In genomic region chr4:38106886-38107514, GRCh38 we compare ENCODE assay signal across 22 cellular contexts.
DNase-seq lines count a peak whose midpoint lies in the region; ATAC-seq, FAIRE-seq and TF ChIP-seq lines count a peak whose summit lies in the region.
"Had no signal": no experiment of that assay in that cellular context is flagged by ENCODE, and none has a peak within 500 bp of the region (broad histone marks: within the 10 kb centered on the region; RNA-seq: fewer than 3 reads in every experiment).

No MANE protein-coding gene starts in this region.

- TF ChIP-seq CTCF in activated CD8-positive, alpha-beta T cell treated with anti-CD3 and anti-CD28 coated beads for 36 hours (IDR thresholded peaks at IDR 0.05) = no peak
- TF ChIP-seq CTCF in H1 (IDR thresholded peaks at IDR 0.05; ENCODE audit: control extremely low read depth in 1 of 3, insufficient read depth in 1 of 3, low read depth in 1 of 3, low read length in 3 of 3) = no peak
- no peak for TF ChIP-seq CTCF in ovary (IDR thresholded peaks at IDR 0.05)
- no peak for TF ChIP-seq CTCF in sigmoid colon (IDR thresholded peaks at IDR 0.05)

- H3K4me1 ChIP-seq in H1 (replicated peaks in 1 of 4; ENCODE audit: control insufficient read depth in 3 of 4, insufficient read depth in 4 of 4, low read length in 3 of 4) = peaks cover 0 to 8% (median 2%) of the 10 kb centered on the region in 4 experiments; a peak in 3 of 7 replicates
- peaks cover 15% of the 10 kb centered on the region for H3K4me1 ChIP-seq in ovary (ENCODE audit: insufficient read depth)
- H3K4me1 ChIP-seq in sigmoid colon = peaks cover 0 to 27% (median 16%) of the 10 kb centered on the region in 4 donors
- H3K4me1 ChIP-seq: left lung had no signal

- no peak overlapping the region for H2BK12ac ChIP-seq in H1 (ENCODE audit: low read depth, low read length)

- H2AK5ac ChIP-seq in H1 (ENCODE audit: low read depth, low read length) = no peak overlapping the region; the same call in 1 of the 2 replicates

- H3K14ac ChIP-seq in H1 (ENCODE audit: insufficient read length) = no peak overlapping the region

- CTCF ChIA-PET in activated CD8-positive, alpha-beta T cell treated with anti-CD3 and anti-CD28 coated beads, Interleukin-2, amount 10 ng/mL, durations not matched to agents 7 days and 5 days (lab: Charles Lee) = no interaction called here
- CTCF ChIA-PET in activated CD8-positive, alpha-beta T cell treated with anti-CD3 and anti-CD28 coated beads for 36 hours (lab: Charles Lee) = no interaction called here
- CTCF ChIA-PET in H1 (lab: Charles Lee; ENCODE audit: partially characterized antibody) = interaction anchor here (0.6 kb wide), 1 partner anchor 19 kb away, joined by 3 read pairs; no protein-coding TSS in a partner anchor

- H3K4me3 Mint-ChIP-seq in activated CD8-positive, alpha-beta T cell treated with anti-CD3 and anti-CD28 coated beads, Interleukin-2, amount 10 ng/mL, durations not matched to agents 7 days and 5 days = no peak overlapping the region
- no peak overlapping the region for H3K4me3 Mint-ChIP-seq in activated CD8-positive, alpha-beta T cell treated with anti-CD3 and anti-CD28 coated beads for 36 hours
- H3K4me3 Mint-ChIP-seq: activated naive CD4-positive, alpha-beta T cell treated with anti-CD3 and anti-CD28 coated beads for 36 hours had no signal

- H3K36me3 ChIP-seq in H1 (ENCODE audit: control insufficient read depth in 2 of 4, insufficient read depth in 4 of 4, low read length in 3 of 4) (peaks cover 4 to 12% (median 8%) of the 10 kb centered on the region in 4 experiments; a peak in 4 of 8 replicates), ovary (no peaks in the 10 kb centered on the region), sigmoid colon (peaks cover 4 to 86% (median 15%) of the 10 kb centered on the region in 4 donors)

- no peak for TF ChIP-seq EP300 in H1 (IDR thresholded peaks at IDR 0.05; ENCODE audit: borderline replicate concordance in 1 of 2, low read depth in 2 of 2, low read length in 2 of 2)
- no peak for TF ChIP-seq EP300 in ovary (IDR thresholded peaks at IDR 0.05)
- no peak for TF ChIP-seq EP300 in sigmoid colon (IDR thresholded peaks at IDR 0.05)

- H3K9me3 ChIP-seq in H1 (ENCODE audit: insufficient read depth in 2 of 2, low read depth in 1 of 2, low read length in 1 of 2) = no peaks in the 10 kb centered on the region
- no peaks in the 10 kb centered on the region for H3K9me3 ChIP-seq in ovary
- H3K9me3 ChIP-seq in sigmoid colon = no peaks in the 10 kb centered on the region
- H3K9me3 ChIP-seq: left lung, neutrophil, tibial nerve had no signal

- H3K23me2 ChIP-seq in H1 (ENCODE audit: low read depth, low read length) = no peaks in the 10 kb centered on the region

- no peaks in the 10 kb centered on the region for H3K79me1 ChIP-seq in H1 (ENCODE audit: low read depth, low read length)

- H3K18ac ChIP-seq in H1 (ENCODE audit: extremely low read depth, low read length) = no peak overlapping the region

- no peak overlapping the region for H3K9ac ChIP-seq in H1 (replicated peaks in 1 of 4; ENCODE audit: extremely low read depth in 1 of 4, low read depth in 3 of 4, low read length in 3 of 4)

- no peaks in the 10 kb centered on the region for H3K79me2 ChIP-seq in H1 (ENCODE audit: control insufficient read depth in 1 of 2, insufficient read depth in 2 of 2, low read length in 2 of 2)

- no peaks in the 10 kb centered on the region for H3K9me3 Mint-ChIP-seq in activated CD8-positive, alpha-beta T cell treated with anti-CD3 and anti-CD28 coated beads, Interleukin-2, amount 10 ng/mL, durations not matched to agents 7 days and 5 days (ENCODE audit: insufficient read depth)
- H3K9me3 Mint-ChIP-seq in activated CD8-positive, alpha-beta T cell treated with anti-CD3 and anti-CD28 coated beads for 36 hours = no peaks in the 10 kb centered on the region
- H3K9me3 Mint-ChIP-seq: activated naive CD4-positive, alpha-beta T cell treated with anti-CD3 and anti-CD28 coated beads for 36 hours had no signal

- H4K91ac ChIP-seq in H1 (replicated peaks; ENCODE audit: insufficient read length, low read length) = no peak overlapping the region

- no peak overlapping the region for H3K4me2 ChIP-seq in H1 (ENCODE audit: insufficient read depth in 1 of 2, low read depth in 2 of 2, low read length in 2 of 2)

- no peak overlapping the region for H2BK15ac ChIP-seq in H1 (ENCODE audit: low read length)

- no peak overlapping the region for H2BK20ac ChIP-seq in H1 (ENCODE audit: low read length)

- 84% methylated on average over 9 of the region's 10 CpGs; no CpG with 5 or more reads in 1 of the 2 experiments for WGBS in H1 (ENCODE audit: extremely low coverage in 1 of 2, insufficient coverage in 1 of 2, insufficient read length in 1 of 2, insufficient replicate concordance in 2 of 2, low coverage in 1 of 2, low lambda C conversion rate in 2 of 2, missing lambda C conversion rate in 1 of 2), 2 experiments
- 15 to 37% (median 26%) methylated on average over 10 of the region's 10 CpGs for WGBS in ovary, 3 donors
- 65 to 78% methylated on average over 10 of the region's 10 CpGs for WGBS in sigmoid colon, 2 donors

- H3K27me3 ChIP-seq in H1 (replicated peaks in 1 of 4; ENCODE audit: control insufficient read depth in 3 of 4, extremely low read depth in 1 of 4, insufficient read depth in 3 of 4, low read length in 3 of 4) (no peaks in the 10 kb centered on the region), ovary (no peaks in the 10 kb centered on the region), sigmoid colon (no peaks in the 10 kb centered on the region)
- H3K27me3 ChIP-seq: left lung, neutrophil, tibial nerve had no signal

- H3K56ac ChIP-seq in H1 (replicated peaks; ENCODE audit: insufficient read length, low read depth, low read length) = peak overlapping the region; percentile 17

- H3K27me3 Mint-ChIP-seq in activated CD8-positive, alpha-beta T cell treated with anti-CD3 and anti-CD28 coated beads, Interleukin-2, amount 10 ng/mL, durations not matched to agents 7 days and 5 days (ENCODE audit: low read depth) = no peaks in the 10 kb centered on the region
- no peaks in the 10 kb centered on the region for H3K27me3 Mint-ChIP-seq in activated CD8-positive, alpha-beta T cell treated with anti-CD3 and anti-CD28 coated beads for 36 hours

- peak overlapping the region; percentile 15 for H4K8ac ChIP-seq in H1 (ENCODE audit: extremely low read depth, insufficient read depth, low read length)

- H3K27ac ChIP-seq in H1 (ENCODE audit: low read depth, low read length) = no peak overlapping the region
- H3K27ac ChIP-seq in ovary = peak overlapping the region in 1 of 2 donors; percentile 61
- peak overlapping the region in 2 of 4 donors; percentile 29 to 46 for H3K27ac ChIP-seq in sigmoid colon
- H3K27ac ChIP-seq: left lung, neutrophil, tibial nerve had no signal

- H3K23ac ChIP-seq in H1 (ENCODE audit: insufficient read length) = no peak overlapping the region

- ATAC-seq in activated CD8-positive, alpha-beta T cell treated with anti-CD3 and anti-CD28 coated beads, Interleukin-2, amount 10 ng/mL, durations not matched to agents 7 days and 5 days = no peak
- ATAC-seq in activated CD8-positive, alpha-beta T cell treated with anti-CD3 and anti-CD28 coated beads for 36 hours = no peak
- ATAC-seq in HG03135 (IDR thresholded peaks at IDR 0.05; ENCODE audit: unreplicated experiment) = no peak
- no peak for ATAC-seq in GM18511 (IDR thresholded peaks at IDR 0.05; ENCODE audit: unreplicated experiment)
- ATAC-seq: left lung had no signal

- FAIRE-seq in H1 (lab: Jason Lieb, UNC) = no peak
- FAIRE-seq: A204.1, GM12891, GM19239 had no signal

- H4K20me1 ChIP-seq in H1 (replicated peaks in 1 of 2; ENCODE audit: control insufficient read depth in 1 of 2, insufficient read depth in 2 of 2, low read length in 2 of 2) = peaks cover 0 to 4% of the 10 kb centered on the region in 2 experiments

- intact Hi-C loops in activated CD8-positive, alpha-beta T cell treated with anti-CD3 and anti-CD28 coated beads for 36 hours (cut with micrococcal nuclease) = no loop called here
- intact Hi-C loops in ovary (cut with DNase I) (no loop called here), sigmoid colon (cut with DNase I) (no loop called here)

- peaks cover 6% of the 10 kb centered on the region for H3K4me1 Mint-ChIP-seq in activated CD8-positive, alpha-beta T cell treated with anti-CD3 and anti-CD28 coated beads, Interleukin-2, amount 10 ng/mL, durations not matched to agents 7 days and 5 days (ENCODE audit: low read depth)
- peaks cover 3% of the 10 kb centered on the region for H3K4me1 Mint-ChIP-seq in activated CD8-positive, alpha-beta T cell treated with anti-CD3 and anti-CD28 coated beads for 36 hours (ENCODE audit: low read depth)

- 0 out of 2 replicates have a peak overlapping the region, but pooled peaks have one; percentile 24 for H2BK5ac ChIP-seq in H1 (ENCODE audit: low read depth, low read length)

- H2AFZ ChIP-seq in H1 (ENCODE audit: low read length) = no peak overlapping the region

- no peak overlapping the region for H2BK120ac ChIP-seq in H1 (replicated peaks; ENCODE audit: low read depth, low read length)

- H3K4me3 ChIP-seq in H1 (ENCODE audit: extremely low read depth in 1 of 4, insufficient read depth in 2 of 4, low read depth in 3 of 4, low read length in 4 of 4) (no peak overlapping the region), ovary (no peak overlapping the region), sigmoid colon (no peak overlapping the region)
- H3K4me3 ChIP-seq: left lung, tibial nerve had no signal

- no peak overlapping the region for H4K5ac ChIP-seq in H1 (ENCODE audit: insufficient read length, low read depth, low read length)

- no peak overlapping the region for H3K4ac ChIP-seq in H1 (replicated peaks; ENCODE audit: insufficient read length, low read depth, low read length)

- peak overlapping the region; percentile 33 for H3K27ac Mint-ChIP-seq in activated CD8-positive, alpha-beta T cell treated with anti-CD3 and anti-CD28 coated beads, Interleukin-2, amount 10 ng/mL, durations not matched to agents 7 days and 5 days
- H3K27ac Mint-ChIP-seq in activated CD8-positive, alpha-beta T cell treated with anti-CD3 and anti-CD28 coated beads for 36 hours = no peak overlapping the region
- H3K27ac Mint-ChIP-seq: activated naive CD4-positive, alpha-beta T cell treated with anti-CD3 and anti-CD28 coated beads for 36 hours had no signal

- TF ChIP-seq POLR2A in H1 (IDR thresholded peaks at IDR 0.05; ENCODE audit: control extremely low read depth in 1 of 2, low read depth in 2 of 2, low read length in 2 of 2) = no peak
- no peak for TF ChIP-seq POLR2A in ovary (IDR thresholded peaks at IDR 0.05)
- TF ChIP-seq POLR2A in sigmoid colon (IDR thresholded peaks at IDR 0.05) = no peak

- no peak for DNase-seq in activated CD8-positive, alpha-beta T cell treated with anti-CD3 and anti-CD28 coated beads, Interleukin-2, amount 10 ng/mL, durations not matched to agents 7 days and 5 days
- no peak for DNase-seq in activated CD8-positive, alpha-beta T cell treated with anti-CD3 and anti-CD28 coated beads for 36 hours
- DNase-seq in NCI-H69 (lab: John Stamatoyannopoulos, UW) (peak; percentile 4), H1 (ENCODE audit: low read depth in 1 of 2, low spot score in 2 of 2) (no peak), ovary (peak in 4 of 5 donors; percentile 37 to 58 (median 45)), sigmoid colon (no peak)
- DNase-seq: activated CD4-positive, CD25-positive, alpha-beta regulatory T cell; activated naive CD4-positive, alpha-beta T cell treated with anti-CD3 and anti-CD28 coated beads for 36 hours; activated T-cell treated with anti-CD3 and anti-CD28 coated beads, Interleukin-2, amount 50 U/mL, for 48 hours; left lung; NCI-H1436 treated with DMSO at 0.1 percent for 48 hours; NCI-H2171; NCI-H524 treated with DMSO at 0.1 percent for 48 hours; stimulated activated CD4-positive, alpha-beta T cell treated with anti-CD3 and anti-CD28 coated beads, Interleukin-2, amount 100 ng/mL, for 48 hours; stimulated activated naive CD4-positive, alpha-beta T cell treated with Interleukin-2 at 50 U/mL for 16 hours had no signal

- H3K36me3 Mint-ChIP-seq in activated CD8-positive, alpha-beta T cell treated with anti-CD3 and anti-CD28 coated beads, Interleukin-2, amount 10 ng/mL, durations not matched to agents 7 days and 5 days (ENCODE audit: low read depth) = peaks cover 49% of the 10 kb centered on the region
- H3K36me3 Mint-ChIP-seq in activated CD8-positive, alpha-beta T cell treated with anti-CD3 and anti-CD28 coated beads for 36 hours (ENCODE audit: low read depth) = peaks cover 20% of the 10 kb centered on the region

- POLR2A ChIA-PET in activated CD8-positive, alpha-beta T cell treated with anti-CD3 and anti-CD28 coated beads, Interleukin-2, amount 10 ng/mL, durations not matched to agents 7 days and 5 days (lab: Charles Lee) = no interaction called here
- POLR2A ChIA-PET in activated CD8-positive, alpha-beta T cell treated with anti-CD3 and anti-CD28 coated beads for 36 hours (lab: Charles Lee) = no interaction called here
- POLR2A ChIA-PET in H1 (lab: Charles Lee; ENCODE audit: partially characterized antibody) = no interaction called here

- no peak for TF ChIP-seq RAD21 in H1 (IDR thresholded peaks at IDR 0.05 in 1 of 2, conservative IDR thresholded peaks at IDR 0.05 in 1 of 2; ENCODE audit: low read depth in 2 of 2, low read length in 2 of 2)

Comparison
In these comparisons a context has a peak if more than half of its experiments do, and no peak if none do; other contexts are left out.
1. DNase-seq: peak in NCI-H69 (single experiment) and ovary (4 of 5); none in activated CD8-positive, alpha-beta T cell treated with anti-CD3 and anti-CD28 coated beads, Interleukin-2, amount 10 ng/mL, durations not matched to agents 7 days and 5 days (single experiment), activated CD8-positive, alpha-beta T cell treated with anti-CD3 and anti-CD28 coated beads for 36 hours (single experiment), H1 (0 of 2) and sigmoid colon (single experiment).